In genomic region chr3:131033480-131034080, GRCh38 we compare ENCODE assay signal across 8 cellular contexts. TPM values are rescaled to one million over a fixed set of nuclear protein-coding genes. Genes with fewer than 3 reads are reported as not detected.
DNase-seq lines count a peak whose midpoint lies in the region; ATAC-seq, FAIRE-seq and TF ChIP-seq lines count a peak whose summit lies in the region.

No MANE protein-coding gene starts in this region.

- no peaks in the 10 kb centered on the region for H3K79me2 ChIP-seq in astrocyte (ENCODE audit: insufficient read depth, low read length)

- DNase-seq in NCI-H2227 (lab: John Stamatoyannopoulos, UW; ENCODE audit: unreplicated experiment) (peak; percentile 60), NCI-H2227 treated with DMSO at 0.1 percent for 48 hours (lab: John Stamatoyannopoulos, UW) (no peak), H7 (peak; percentile 47), NCI-H2171 treated with DMSO at 0.1 percent for 48 hours (lab: John Stamatoyannopoulos, UW) (peak; percentile 56), astrocyte (ENCODE audit: low read depth) (no peak), left colon (no peak), AG08395 (ENCODE audit: low spot score) (no peak)

- no peaks in the 10 kb centered on the region for H3K27me3 ChIP-seq in H7 (ENCODE audit: control insufficient read depth, insufficient read depth, low read length)
- H3K27me3 ChIP-seq in astrocyte (ENCODE audit: insufficient read depth, low read length), result no peaks in the 10 kb centered on the region

- no peak overlapping the region for H3K4me3 ChIP-seq in H7 (ENCODE audit: insufficient read depth, low read depth, low read length)
- H3K4me3 ChIP-seq in astrocyte (ENCODE audit: insufficient read depth, low read depth, low read length), result no peak overlapping the region

- no peak overlapping the region for H3K27ac Mint-ChIP-seq in astrocyte (ENCODE audit: unreplicated experiment)

- no peaks in the 10 kb centered on the region for H3K9me3 ChIP-seq in astrocyte (ENCODE audit: insufficient read depth, low read depth, low read length)

- peak; percentile 60 for TF ChIP-seq CTCF in astrocyte (IDR thresholded peaks at IDR 0.05; ENCODE audit: insufficient read depth, low read depth, low read length)

- peaks cover 16% of the 10 kb centered on the region for H3K4me1 ChIP-seq in astrocyte (ENCODE audit: insufficient read depth, low read length)

- H3K36me3 Mint-ChIP-seq in astrocyte (ENCODE audit: low read depth, unreplicated experiment), result no peaks in the 10 kb centered on the region

- H3K4me1 Mint-ChIP-seq in astrocyte (ENCODE audit: low read depth, unreplicated experiment), result peaks cover 10% of the 10 kb centered on the region

- no peaks in the 10 kb centered on the region for H3K27me3 Mint-ChIP-seq in astrocyte (ENCODE audit: low read depth, unreplicated experiment)

- no peak for FAIRE-seq in astrocyte (lab: Jason Lieb, UNC)

- ATAC-seq in left colon (peak; percentile 75), GM21526 (IDR thresholded peaks at IDR 0.05; ENCODE audit: low FRiP score, unreplicated experiment) (no peak)

- no peaks in the 10 kb centered on the region for H3K9me3 Mint-ChIP-seq in astrocyte (ENCODE audit: unreplicated experiment)

- no peaks in the 10 kb centered on the region for H3K36me3 ChIP-seq in H7 (replicated peaks; ENCODE audit: control insufficient read depth, insufficient read depth, low read length)
- H3K36me3 ChIP-seq in astrocyte (ENCODE audit: insufficient read depth, low read length), result no peaks in the 10 kb centered on the region

- no peak overlapping the region for H3K9ac ChIP-seq in astrocyte (ENCODE audit: low read length)

- no peak overlapping the region for H3K27ac ChIP-seq in astrocyte (ENCODE audit: low read depth, low read length)

- H4K20me1 ChIP-seq in astrocyte (ENCODE audit: insufficient read depth, low read length), result no peaks in the 10 kb centered on the region

- no peak overlapping the region for H2AFZ ChIP-seq in astrocyte (ENCODE audit: low read depth, low read length)

- intact Hi-C loops in left colon (cut with DNase I, micrococcal nuclease), result loop anchor here in 1 of 2 donors (10.0 kb wide), 1 partner anchor 351 kb away; the partner anchor contains the start of gene NUDT16

- H3K4me3 Mint-ChIP-seq in astrocyte (ENCODE audit: unreplicated experiment), result no peak overlapping the region

- no peak overlapping the region for H3K4me2 ChIP-seq in astrocyte (ENCODE audit: low read length)

RNA-seq across cellular contexts. Expression of gene NEK11, which starts 6.9 kb away (rescaled TPM):
- 1.5 and 2.9 TPM in 2 replicates for total RNA-seq in H7 (2014; rRNA removed; shearing (Covaris generic))
- 6.7 and 7.1 TPM in 2 replicates for total RNA-seq in astrocyte
- total RNA-seq in left colon, result 1 to 10 TPM; 3.6 to 5.3 TPM

RNA-seq across cellular contexts. Expression of gene ASTE1, which starts 7.0 kb away (rescaled TPM):
- total RNA-seq in H7 (2014; rRNA removed; shearing (Covaris generic)), result 6.5 and 6.7 TPM in 2 replicates
- total RNA-seq in astrocyte (4.5 and 4.8 TPM in 2 replicates), left colon (10 to 100 TPM in 1 of 2 donors, 1 to 10 TPM in 1; 9.9 to 15.4 TPM)

Comparison
In these comparisons a context has a peak if more than half of its experiments do, and no peak if none do; other contexts are left out.
1. DNase-seq: peak in NCI-H2227 (single experiment), H7 (single experiment) and NCI-H2171 treated with DMSO at 0.1 percent for 48 hours (single experiment); none in NCI-H2227 treated with DMSO at 0.1 percent for 48 hours (single experiment), astrocyte (single experiment), left colon (0 of 2) and AG08395 (single experiment).